In genomic region chr2:20071397-20072383, GRCh38 we compare ENCODE assay signal across 11 cellular contexts. TPM values are rescaled to one million over a fixed set of nuclear protein-coding genes. Genes with fewer than 3 reads are reported as not detected.
DNase-seq lines count a peak whose midpoint lies in the region; ATAC-seq, FAIRE-seq and TF ChIP-seq lines count a peak whose summit lies in the region.
"Had no signal": no experiment of that assay in that cellular context is flagged by ENCODE, and none has a peak within 500 bp of the region (broad histone marks: within the 10 kb centered on the region; RNA-seq: fewer than 3 reads in every experiment).

No MANE protein-coding gene starts in this region.

- H3K56ac ChIP-seq in mesendoderm (ENCODE audit: low read length): peak overlapping the region; percentile 77

- H3K18ac ChIP-seq in mesendoderm (ENCODE audit: low read length): no peak overlapping the region

- no peak overlapping the region for H3K9ac ChIP-seq in duodenal mucosa (ENCODE audit: low read depth in 1 of 2, low read length in 2 of 2)
- peak overlapping the region; percentile 17 for H3K9ac ChIP-seq in mesendoderm (ENCODE audit: low read length)
- H3K9ac ChIP-seq: BLaER1 treated with 17β-estradiol and CSF1 and Interleukin-3, amounts not matched to agents 10 nM and 100 nM had no signal

- no peaks in the 10 kb centered on the region for H3K79me1 ChIP-seq in mesendoderm (ENCODE audit: low read length)

- TF ChIP-seq POLR2A in GM12892 (IDR thresholded peaks at IDR 0.05; ENCODE audit: low read depth, low read length): no peak

- no peak overlapping the region for H2AK5ac ChIP-seq in mesendoderm (ENCODE audit: low read length)

- no peak for ATAC-seq in GM18909 (IDR thresholded peaks at IDR 0.05; ENCODE audit: poor library complexity, unreplicated experiment)
- no peak for ATAC-seq in HG02870 (IDR thresholded peaks at IDR 0.05; ENCODE audit: unreplicated experiment)

- H3K79me2 ChIP-seq in mesendoderm (ENCODE audit: control insufficient read depth, insufficient read depth, low read length): no peaks in the 10 kb centered on the region

- H2BK120ac ChIP-seq in mesendoderm (ENCODE audit: low read depth, low read length): no peak overlapping the region

- peak overlapping the region; percentile 45 for H3K27ac ChIP-seq in duodenal mucosa (ENCODE audit: low read depth, low read length)
- H3K27ac ChIP-seq in mesendoderm (ENCODE audit: low read depth, low read length): no peak overlapping the region
- H3K27ac ChIP-seq: BLaER1 treated with 17β-estradiol and CSF1 and Interleukin-3, amounts not matched to agents 10 nM and 100 nM had no signal

- H3K27me3 ChIP-seq in duodenal mucosa (ENCODE audit: control insufficient read depth in 1 of 2, insufficient read depth in 2 of 2, low read length in 2 of 2) (no peaks in the 10 kb centered on the region), mesendoderm (ENCODE audit: insufficient read depth, low read length, poor library complexity) (no peaks in the 10 kb centered on the region)
- H3K27me3 ChIP-seq: BLaER1 treated with 17β-estradiol and CSF1 and Interleukin-3, amounts not matched to agents 10 nM and 100 nM had no signal

- no peak overlapping the region for H3K23ac ChIP-seq in mesendoderm (ENCODE audit: low read length)

- peaks cover 0 to 6% of the 10 kb centered on the region in 2 donors for H3K4me1 ChIP-seq in duodenal mucosa (ENCODE audit: control insufficient read depth in 1 of 2, insufficient read depth in 2 of 2, low read length in 2 of 2)
- H3K4me1 ChIP-seq in mesendoderm (ENCODE audit: control insufficient read depth, low read depth, low read length): peaks cover 8% of the 10 kb centered on the region
- H3K4me1 ChIP-seq: BLaER1 treated with 17β-estradiol and CSF1 and Interleukin-3, amounts not matched to agents 10 nM and 100 nM had no signal

- peaks cover 0 to 2% of the 10 kb centered on the region in 2 donors for H3K9me3 ChIP-seq in duodenal mucosa (ENCODE audit: control insufficient read depth in 1 of 2, low read length in 2 of 2)

- H2BK15ac ChIP-seq in mesendoderm (replicated peaks; ENCODE audit: low read depth): no peak overlapping the region

- WGBS in mesendoderm (ENCODE audit: extremely low coverage, insufficient coverage, low lambda C conversion rate): no CpG with 5 or more reads among the region's 14 CpGs

- no peak overlapping the region for H3K4me3 ChIP-seq in duodenal mucosa (ENCODE audit: low read depth in 1 of 2, low read length in 2 of 2)
- no peak overlapping the region for H3K4me3 ChIP-seq in mesendoderm (ENCODE audit: low read length)
- H3K4me3 ChIP-seq: BLaER1 treated with 17β-estradiol and CSF1 and Interleukin-3, amounts not matched to agents 10 nM and 100 nM had no signal

- no peak overlapping the region for H3K4ac ChIP-seq in mesendoderm (ENCODE audit: low read depth, low read length)

- FAIRE-seq in GM12892 (lab: Jason Lieb, UNC): no peak
- FAIRE-seq: islet of Langerhans had no signal

- no peak overlapping the region for H4K5ac ChIP-seq in mesendoderm (ENCODE audit: low read length)

- DNase-seq in SIG-M5 treated with dmso at 0.1 percent for 504 hours (lab: John Stamatoyannopoulos, UW; ENCODE audit: unreplicated experiment): peak; percentile 35
- DNase-seq in SIG-M5 (lab: John Stamatoyannopoulos, UW): no peak
- DNase-seq in mesendoderm: peak; percentile 90
- no peak for DNase-seq in GM12892 (ENCODE audit: insufficient read length)
- no peak for DNase-seq in stimulated activated CD4-positive, alpha-beta T cell treated with anti-CD3 and anti-CD28 coated beads, Interleukin-15, amount 100 ng/mL, for 24 hours
- DNase-seq: activated B cell treated with CpG ODN at 0.5 μM for 24 hours had no signal

- no peak overlapping the region for H4K8ac ChIP-seq in mesendoderm (ENCODE audit: low read depth, low read length)

- no peak overlapping the region for H3K4me2 ChIP-seq in mesendoderm (ENCODE audit: low read length)
- H3K4me2 ChIP-seq: BLaER1 treated with 17β-estradiol and CSF1 and Interleukin-3, amounts not matched to agents 10 nM and 100 nM had no signal

- H3K36me3 ChIP-seq in duodenal mucosa (ENCODE audit: control insufficient read depth in 1 of 2, insufficient read depth in 2 of 2, low read length in 2 of 2) (no peaks in the 10 kb centered on the region), mesendoderm (ENCODE audit: control insufficient read depth, insufficient read depth, low read length) (no peaks in the 10 kb centered on the region)
- H3K36me3 ChIP-seq: BLaER1 treated with 17β-estradiol and CSF1 and Interleukin-3, amounts not matched to agents 10 nM and 100 nM had no signal

- H2BK5ac ChIP-seq in mesendoderm (ENCODE audit: low read length): peak overlapping the region; percentile 10

RNA-seq across cellular contexts. Expression of gene LAPTM4A, which starts 20.3 kb away (rescaled TPM):
- 350 TPM for polyA plus RNA-seq in mesendoderm (2013, experiment 1 of 2)
- 343 TPM for polyA plus RNA-seq in mesendoderm (2013, experiment 2 of 2)
- polyA plus RNA-seq in GM12892 (2012; ENCODE audit: missing spikeins): 39.7 TPM

RNA-seq across cellular contexts. Expression of gene MATN3, which starts 59.2 kb away (rescaled TPM):
- 17.0 TPM for polyA plus RNA-seq in mesendoderm (2013, experiment 1 of 2)
- polyA plus RNA-seq in mesendoderm (2013, experiment 2 of 2): 17.9 TPM
- polyA plus RNA-seq in GM12892 (2012; ENCODE audit: missing spikeins): not detected

Comparison
In these comparisons a context has a peak if more than half of its experiments do, and no peak if none do; other contexts are left out.
1. DNase-seq: peak in SIG-M5 treated with dmso at 0.1 percent for 504 hours (single experiment) and mesendoderm (single experiment); none in SIG-M5 (single experiment), GM12892 (single experiment) and stimulated activated CD4-positive, alpha-beta T cell treated with anti-CD3 and anti-CD28 coated beads, Interleukin-15, amount 100 ng/mL, for 24 hours (single experiment).